Comparison of ENCODE assay signal across 7 cellular contexts in genomic region chr6:50973464-50973863, GRCh38.
"Had no signal": no experiment of that assay in that cellular context is flagged by ENCODE, and none has a peak within 500 bp of the region (broad histone marks: within the 10 kb centered on the region; RNA-seq: fewer than 3 reads in every experiment).

No MANE protein-coding gene starts in this region.

- H3K4me3 ChIP-seq: GM23338 had no signal

- H3K27me3 Mint-ChIP-seq: IgD-negative memory B cell had no signal

- DNase-seq: H9, HCEC 1CT, KG1 had no signal

- H3K4me3 Mint-ChIP-seq: GM23338, H9, IgD-negative memory B cell had no signal

- ATAC-seq: GM23338, HepG2 had no signal

- H3K4me1 Mint-ChIP-seq: H9 had no signal

- H3K9me3 Mint-ChIP-seq: GM23338, H9 had no signal

- H3K27ac Mint-ChIP-seq: GM23338, H9, IgD-negative memory B cell had no signal

- H3K27ac ChIP-seq: HL-60 had no signal
